ENCODE assay signal across 37 cellular contexts in the genomic region with DNA sequence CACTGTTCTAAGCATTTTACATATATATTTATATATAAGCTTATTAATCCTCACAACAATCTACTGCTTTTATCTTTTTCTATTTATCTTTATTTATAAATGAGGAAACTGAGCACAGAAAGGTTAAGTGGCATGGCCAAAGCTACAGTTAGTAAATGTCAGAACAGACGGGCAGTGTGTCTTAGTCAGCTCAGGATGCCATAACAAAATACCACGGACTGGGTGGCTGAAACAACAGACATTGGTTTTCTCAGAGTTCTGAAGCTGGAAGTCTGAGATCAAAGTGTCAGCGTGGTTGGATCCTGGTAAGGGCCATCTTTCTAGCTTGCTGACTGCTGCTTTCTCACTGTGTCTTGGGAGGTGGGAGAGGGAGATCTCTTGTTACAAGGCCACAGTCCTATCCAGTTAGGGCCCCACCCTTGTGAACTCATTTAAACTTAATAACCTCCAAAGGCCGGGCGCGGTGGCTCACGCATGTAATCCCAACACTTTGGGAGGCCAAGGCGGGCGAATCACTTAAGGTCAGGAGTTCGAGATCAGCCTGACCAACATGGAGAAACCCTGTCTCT. TPM values are rescaled to one million over a fixed set of nuclear protein-coding genes. Genes with fewer than 3 reads are reported as not detected.
"Had no signal": no experiment of that assay in that cellular context is flagged by ENCODE, and none has a peak within 500 bp of the region (broad histone marks: within the 10 kb centered on the region; RNA-seq: fewer than 3 reads in every experiment).

No MANE protein-coding gene starts in this region.

- H3K9me3 Mint-ChIP-seq: activated B cell treated with CpG ODN at 0.5 μM for 24 hours; activated CD4-positive, alpha-beta memory T cell treated with anti-CD3 and anti-CD28 coated beads for 36 hours; activated naive CD4-positive, alpha-beta T cell treated with anti-CD3 and anti-CD28 coated beads for 36 hours; activated naive CD4-positive, alpha-beta T cell treated with anti-CD3 and anti-CD28 coated beads, Interleukin-2, amount 50 U/mL, for 72 hours; activated T-cell treated with anti-CD3 and anti-CD28 coated beads, Interleukin-2, amount 50 U/mL, for 72 hours; activated T-helper 2 cell treated with anti-CD3 and anti-CD28 coated beads, Interferon-gamma antibody, Interleukin-2, Interleukin-4, amounts not matched to agents 10 μg/mL and 5 μg/mL and 100 μg/mL, durations not matched to agents 14 hours and 24 hours and 36 hours; brain; T-helper 1 cell treated with Interleukin-12 subunit alpha and Interleukin-12 subunit beta and Interleukin-4 antibody, amounts not matched to agents 30 μg/mL and 1 μg/mL, for 36 hours; T-helper 2 cell treated with Interferon-gamma antibody and Interleukin-4, amounts not matched to agents 5 μg/mL and 100 μg/mL, for 36 hours had no signal

- H3K36me3 Mint-ChIP-seq: activated CD4-positive, alpha-beta memory T cell treated with anti-CD3 and anti-CD28 coated beads for 36 hours; activated naive CD4-positive, alpha-beta T cell treated with anti-CD3 and anti-CD28 coated beads, Interleukin-2, amount 50 U/mL, for 72 hours; brain had no signal

- H3K4me1 ChIP-seq: SJSA1 had no signal

- H3K9me3 ChIP-seq: adrenal gland, MG63, Peyer's patch, SJSA1, SK-N-SH had no signal

- H3K4me2 ChIP-seq: SK-N-SH had no signal

- DNase-seq: activated B cell treated with CpG ODN at 0.5 μM for 24 hours; activated CD4-positive, alpha-beta memory T cell treated with anti-CD3 and anti-CD28 coated beads for 36 hours; activated CD4-positive, alpha-beta T cell treated with anti-CD3 and anti-CD28 coated beads for 4 hours; activated CD4-positive, alpha-beta T cell treated with anti-CD3 and anti-CD28 coated beads, Interleukin-2, amount 50 U/mL, for 1 hour; activated CD4-positive, CD25-positive, alpha-beta regulatory T cell treated with anti-CD3 and anti-CD28 coated beads, Interleukin-2, amount 50 U/mL, for 72 hours; activated gamma-delta T cell treated with Interleukin-2 at 50 U/mL for 16 hours; activated naive CD4-positive, alpha-beta T cell treated with anti-CD3 and anti-CD28 coated beads for 36 hours; activated T-cell treated with anti-CD3 and anti-CD28 coated beads, Interleukin-2, amount 50 U/mL, for 1 hour; activated T-cell treated with anti-CD3 and anti-CD28 coated beads, Interleukin-2, amount 50 U/mL, for 72 hours; adrenal gland; caudate nucleus; Kasumi-1; MG63; NCI-H1092; NCI-H1436 treated with DMSO at 0.1 percent for 48 hours; NCI-H187; NCI-H2029 treated with DMSO at 0.1 percent for 48 hours; NCI-H2107; NCI-H2171; NCI-H510A; NCI-H526; NCI-H748 treated with DMSO at 0.1 percent for 48 hours; NK-92 treated with Interleukin-12 subunit alpha and Interleukin-12 subunit beta, amount 100 ng/mL, for 24 hours; PC-3; Peyer's patch; RPMI8226; SHP77 treated with DMSO at 0.1 percent for 48 hours; SK-N-SH had no signal

- H3K4me3 Mint-ChIP-seq: activated B cell treated with CpG ODN at 0.5 μM for 24 hours; activated CD4-positive, alpha-beta memory T cell treated with anti-CD3 and anti-CD28 coated beads for 36 hours; activated naive CD4-positive, alpha-beta T cell treated with anti-CD3 and anti-CD28 coated beads for 36 hours; activated T-cell treated with anti-CD3 and anti-CD28 coated beads, Interleukin-2, amount 50 U/mL, for 72 hours; brain; T-helper 1 cell treated with Interleukin-12 subunit alpha and Interleukin-12 subunit beta and Interleukin-4 antibody, amounts not matched to agents 30 μg/mL and 1 μg/mL, for 36 hours; T-helper 2 cell treated with Interferon-gamma antibody and Interleukin-4, amounts not matched to agents 5 μg/mL and 100 μg/mL, for 36 hours had no signal

- H3K27ac Mint-ChIP-seq: activated B cell treated with CpG ODN at 0.5 μM for 24 hours; activated CD4-positive, alpha-beta memory T cell treated with anti-CD3 and anti-CD28 coated beads for 36 hours; activated naive CD4-positive, alpha-beta T cell treated with anti-CD3 and anti-CD28 coated beads for 36 hours; activated naive CD4-positive, alpha-beta T cell treated with anti-CD3 and anti-CD28 coated beads, Interleukin-2, amount 50 U/mL, for 72 hours; activated T-cell treated with anti-CD3 and anti-CD28 coated beads, Interleukin-2, amount 50 U/mL, for 72 hours; activated T-helper 2 cell treated with anti-CD3 and anti-CD28 coated beads, Interferon-gamma antibody, Interleukin-2, Interleukin-4, amounts not matched to agents 10 μg/mL and 5 μg/mL and 100 μg/mL, durations not matched to agents 14 hours and 24 hours and 36 hours; brain; T-helper 1 cell treated with Interleukin-12 subunit alpha and Interleukin-12 subunit beta and Interleukin-4 antibody, amounts not matched to agents 30 μg/mL and 1 μg/mL, for 36 hours; T-helper 2 cell treated with Interferon-gamma antibody and Interleukin-4, amounts not matched to agents 5 μg/mL and 100 μg/mL, for 36 hours had no signal

- H3K9me2 ChIP-seq: SK-N-SH had no signal

- H3K27me3 Mint-ChIP-seq: activated B cell treated with CpG ODN at 0.5 μM for 24 hours had no signal

- FAIRE-seq: astrocyte, bronchial epithelial cell had no signal

- H3K36me3 ChIP-seq: adrenal gland, MG63, Peyer's patch, SJSA1 had no signal

- H3K4me3 ChIP-seq: adrenal gland, MG63, Peyer's patch, SJSA1 had no signal

- H3K9ac ChIP-seq: SK-N-SH had no signal

- H3K27me3 ChIP-seq: MG63, Peyer's patch had no signal

- ATAC-seq: activated naive CD4-positive, alpha-beta T cell treated with anti-CD3 and anti-CD28 coated beads, Interleukin-2, amount 50 U/mL, for 72 hours; activated T-cell treated with anti-CD3 and anti-CD28 coated beads, Interleukin-2, amount 50 U/mL, for 72 hours; PC-3 had no signal

- H3K27ac ChIP-seq: adrenal gland, Peyer's patch, SJSA1 had no signal

RNA-seq across cellular contexts. Expression of a gene that starts 19.8 kb away (rescaled TPM):
- total RNA-seq: activated B cell treated with CpG ODN at 0.5 μM for 24 hours; activated CD8-positive, alpha-beta memory T cell treated with anti-CD3 and anti-CD28 coated beads for 36 hours; activated naive CD4-positive, alpha-beta T cell treated with anti-CD3 and anti-CD28 coated beads for 36 hours; activated naive CD4-positive, alpha-beta T cell treated with anti-CD3 and anti-CD28 coated beads, Interleukin-2, amount 50 U/mL, for 72 hours; activated T-cell treated with anti-CD3 and anti-CD28 coated beads, Interleukin-2, amount 50 U/mL, for 72 hours; activated T-helper 2 cell treated with anti-CD3 and anti-CD28 coated beads, Interferon-gamma antibody, Interleukin-2, Interleukin-4, amounts not matched to agents 10 μg/mL and 5 μg/mL and 100 μg/mL, durations not matched to agents 14 hours and 24 hours and 36 hours; astrocyte; bronchial epithelial cell; SJSA1 had no signal
- polyA plus RNA-seq: SK-N-SH had no signal
